Comparison of ENCODE assay signal across 31 cellular contexts in the genomic region with DNA sequence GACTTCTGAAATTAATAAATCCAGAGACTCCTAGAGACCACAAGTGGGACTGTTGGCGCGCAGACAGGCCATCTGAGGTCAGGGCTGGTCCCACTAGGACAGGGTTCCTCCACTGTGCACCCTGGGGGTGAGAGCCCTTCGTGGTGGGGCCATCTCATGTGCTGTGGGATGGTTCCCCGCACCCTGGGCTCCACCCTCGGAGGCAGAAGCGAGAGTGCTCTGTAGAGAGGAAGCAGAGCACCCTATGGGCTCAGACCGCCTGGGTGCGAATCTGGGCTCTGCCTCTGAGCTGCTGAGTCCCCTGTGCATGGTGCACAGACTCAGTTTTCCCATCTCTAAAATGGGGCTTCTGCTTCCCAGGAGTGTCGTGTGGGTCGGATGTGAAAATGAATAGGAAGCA.
"Had no signal": no experiment of that assay in that cellular context is flagged by ENCODE, and none has a peak within 500 bp of the region (broad histone marks: within the 10 kb centered on the region; RNA-seq: fewer than 3 reads in every experiment).

No MANE protein-coding gene starts in this region.

- H3K9me3 Mint-ChIP-seq: activated naive CD4-positive, alpha-beta T cell treated with anti-CD3 and anti-CD28 coated beads, Interleukin-2, amount 50 U/mL, for 24 hours had no signal

- H3K4me3 Mint-ChIP-seq: activated CD4-positive, alpha-beta memory T cell treated with anti-CD3 and anti-CD28 coated beads for 36 hours; activated CD4-positive, alpha-beta T cell treated with anti-CD3 and anti-CD28 coated beads for 36 hours; activated CD4-positive, alpha-beta T cell treated with anti-CD3 and anti-CD28 coated beads, Interleukin-2, amount 10 ng/mL, durations not matched to agents 24 days and 14 days; activated CD8-positive, alpha-beta memory T cell treated with anti-CD3 and anti-CD28 coated beads, Interleukin-2, amount 10 ng/mL, durations not matched to agents 7 days and 5 days; activated CD8-positive, alpha-beta T cell treated with anti-CD3 and anti-CD28 coated beads, Interleukin-2, amount 10 ng/mL, durations not matched to agents 7 days and 5 days; activated naive CD4-positive, alpha-beta T cell treated with anti-CD3 and anti-CD28 coated beads for 36 hours; activated naive CD4-positive, alpha-beta T cell treated with anti-CD3 and anti-CD28 coated beads, Interleukin-2, amount 50 U/mL, for 24 hours; activated naive CD8-positive, alpha-beta T cell treated with anti-CD3 and anti-CD28 coated beads for 36 hours; activated T-helper 1 cell treated with anti-CD3 and anti-CD28 coated beads, Interleukin-12 subunit alpha, Interleukin-12 subunit beta, Interleukin-2, Interleukin-4 antibody, amounts not matched to agents 30 ng/mL and 10 ng/mL and 1 ng/mL, durations not matched to agents 14 hours and 24 hours and 36 hours; central memory CD8-positive, alpha-beta T cell; dendritic cell treated with granulocyte-macrophage colony-stimulating factor and Interleukin-4, amounts not matched to agents 40 ng/mL and 50 ng/mL, for 4 days; endodermal cell had no signal

- DNase-seq: activated CD4-positive, alpha-beta memory T cell treated with anti-CD3 and anti-CD28 coated beads for 36 hours; activated CD4-positive, alpha-beta T cell treated with anti-CD3 and anti-CD28 coated beads for 36 hours; activated CD4-positive, alpha-beta T cell treated with anti-CD3 and anti-CD28 coated beads, Interleukin-2, amount 10 ng/mL, durations not matched to agents 24 days and 14 days; activated CD4-positive, CD25-positive, alpha-beta regulatory T cell; activated CD4-positive, CD25-positive, alpha-beta regulatory T cell treated with anti-CD3 and anti-CD28 coated beads, Interleukin-2, amount 50 U/mL, for 72 hours; activated CD8-positive, alpha-beta memory T cell treated with anti-CD3 and anti-CD28 coated beads, Interleukin-2, amount 10 ng/mL, durations not matched to agents 7 days and 5 days; activated CD8-positive, alpha-beta memory T cell treated with anti-CD3 and anti-CD28 coated beads, Interleukin-2, amount 50 U/mL, for 4 hours; activated CD8-positive, alpha-beta T cell treated with anti-CD3 and anti-CD28 coated beads, Interleukin-2, amount 10 ng/mL, durations not matched to agents 7 days and 5 days; activated effector memory CD4-positive, alpha-beta T cell treated with anti-CD3 and anti-CD28 coated beads, Interleukin-2, amount 50 U/mL, for 16 hours; activated naive CD4-positive, alpha-beta T cell treated with anti-CD3 and anti-CD28 coated beads for 36 hours; activated naive CD8-positive, alpha-beta T cell treated with anti-CD3 and anti-CD28 coated beads for 36 hours; activated T-cell treated with anti-CD3 and anti-CD28 coated beads, Interleukin-2, amount 50 U/mL, for 1 hour; activated T-cell treated with anti-CD3 and anti-CD28 coated beads, Interleukin-2, amount 50 U/mL, for 48 hours; amniotic stem cell; anterior cingulate cortex; brain microvascular endothelial cell; effector memory CD4-positive, alpha-beta T cell; endodermal cell; foreskin fibroblast; T-helper 2 cell had no signal

- H3K27ac ChIP-seq: brain microvascular endothelial cell, coronary artery, dorsolateral prefrontal cortex had no signal

- H3K36me3 ChIP-seq: brain microvascular endothelial cell had no signal

- H3K27ac Mint-ChIP-seq: activated CD4-positive, alpha-beta memory T cell treated with anti-CD3 and anti-CD28 coated beads for 36 hours; activated CD4-positive, alpha-beta T cell treated with anti-CD3 and anti-CD28 coated beads for 36 hours; activated CD4-positive, alpha-beta T cell treated with anti-CD3 and anti-CD28 coated beads, Interleukin-2, amount 10 ng/mL, durations not matched to agents 24 days and 14 days; activated CD8-positive, alpha-beta memory T cell treated with anti-CD3 and anti-CD28 coated beads, Interleukin-2, amount 10 ng/mL, durations not matched to agents 7 days and 5 days; activated CD8-positive, alpha-beta T cell treated with anti-CD3 and anti-CD28 coated beads, Interleukin-2, amount 10 ng/mL, durations not matched to agents 7 days and 5 days; activated naive CD4-positive, alpha-beta T cell treated with anti-CD3 and anti-CD28 coated beads for 36 hours; activated naive CD4-positive, alpha-beta T cell treated with anti-CD3 and anti-CD28 coated beads, Interleukin-2, amount 50 U/mL, for 24 hours; activated naive CD8-positive, alpha-beta T cell treated with anti-CD3 and anti-CD28 coated beads for 36 hours; activated T-helper 1 cell treated with anti-CD3 and anti-CD28 coated beads, Interleukin-12 subunit alpha, Interleukin-12 subunit beta, Interleukin-2, Interleukin-4 antibody, amounts not matched to agents 30 ng/mL and 10 ng/mL and 1 ng/mL, durations not matched to agents 14 hours and 24 hours and 36 hours; activated T-helper 2 cell treated with anti-CD3 and anti-CD28 coated beads, Interferon-gamma antibody, Interleukin-2, Interleukin-4, amounts not matched to agents 10 μg/mL and 5 μg/mL and 100 μg/mL, durations not matched to agents 14 hours and 24 hours and 36 hours; dendritic cell treated with granulocyte-macrophage colony-stimulating factor and Interleukin-4, amounts not matched to agents 40 ng/mL and 50 ng/mL, for 4 days; endodermal cell had no signal

- H3K36me3 Mint-ChIP-seq: activated naive CD4-positive, alpha-beta T cell treated with anti-CD3 and anti-CD28 coated beads, Interleukin-2, amount 50 U/mL, for 24 hours; activated naive CD8-positive, alpha-beta T cell treated with anti-CD3 and anti-CD28 coated beads for 36 hours had no signal

- H3K4me1 Mint-ChIP-seq: activated CD4-positive, alpha-beta T cell treated with anti-CD3 and anti-CD28 coated beads for 36 hours; activated CD4-positive, alpha-beta T cell treated with anti-CD3 and anti-CD28 coated beads, Interleukin-2, amount 10 ng/mL, durations not matched to agents 24 days and 14 days; activated CD8-positive, alpha-beta memory T cell treated with anti-CD3 and anti-CD28 coated beads, Interleukin-2, amount 10 ng/mL, durations not matched to agents 7 days and 5 days; activated naive CD4-positive, alpha-beta T cell treated with anti-CD3 and anti-CD28 coated beads, Interleukin-2, amount 50 U/mL, for 24 hours; activated naive CD8-positive, alpha-beta T cell treated with anti-CD3 and anti-CD28 coated beads for 36 hours; central memory CD8-positive, alpha-beta T cell had no signal

- ATAC-seq: activated CD4-positive, alpha-beta T cell treated with anti-CD3 and anti-CD28 coated beads for 36 hours; activated CD8-positive, alpha-beta memory T cell treated with anti-CD3 and anti-CD28 coated beads, Interleukin-2, amount 10 ng/mL, durations not matched to agents 7 days and 5 days; activated CD8-positive, alpha-beta T cell treated with anti-CD3 and anti-CD28 coated beads, Interleukin-2, amount 10 ng/mL, durations not matched to agents 7 days and 5 days; esophagus mucosa had no signal

- H3K27me3 Mint-ChIP-seq: activated CD4-positive, alpha-beta T cell treated with anti-CD3 and anti-CD28 coated beads, Interleukin-2, amount 10 ng/mL, durations not matched to agents 24 days and 14 days had no signal

- FAIRE-seq: astrocyte, bronchial epithelial cell, frontal cortex had no signal

- H3K4me3 ChIP-seq: coronary artery, dorsolateral prefrontal cortex had no signal

- H3K27me3 ChIP-seq: brain microvascular endothelial cell had no signal
